Comparison of ENCODE assay signal across 27 cellular contexts in the genomic region with DNA sequence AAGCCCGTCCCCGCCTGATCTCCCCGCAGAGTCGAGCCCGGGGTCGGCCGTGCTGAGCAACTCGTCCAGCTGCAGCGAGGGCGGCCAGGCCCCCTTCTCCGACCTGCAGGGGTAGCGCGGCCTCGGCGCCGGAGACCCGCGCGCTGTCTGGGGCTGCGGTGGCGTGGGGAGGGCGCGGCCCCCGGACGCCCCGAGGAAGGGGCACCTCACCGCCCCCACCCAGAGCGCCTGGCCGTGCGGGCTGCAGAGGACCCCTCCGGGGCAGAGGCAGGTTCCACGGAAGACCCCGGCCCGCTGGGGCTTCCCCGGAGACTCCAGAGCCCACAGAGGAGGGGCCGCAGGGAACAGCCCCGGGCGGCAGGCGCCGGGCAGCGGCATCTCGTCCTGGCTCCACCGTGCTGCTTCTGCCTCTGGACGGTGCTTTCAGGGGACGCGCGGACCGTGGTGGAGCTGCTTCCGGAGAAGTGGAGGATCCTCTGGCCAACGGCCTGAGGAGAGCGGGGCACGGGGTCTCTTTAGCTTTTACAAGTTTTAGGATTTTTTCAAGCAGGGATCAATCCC. TPM values are rescaled to one million over a fixed set of nuclear protein-coding genes. Genes with fewer than 3 reads are reported as not detected.
"Had no signal": no experiment of that assay in that cellular context is flagged by ENCODE, and none has a peak within 500 bp of the region (broad histone marks: within the 10 kb centered on the region; RNA-seq: fewer than 3 reads in every experiment).

No MANE protein-coding gene starts in this region.

- DNase-seq: colonic mucosa; effector CD8-positive, alpha-beta T cell; endodermal cell; foreskin keratinocyte; retina; right lobe of liver; small intestine; stimulated activated CD4-positive, alpha-beta T cell treated with anti-CD3 and anti-CD28 coated beads, Interleukin-15, amount 100 ng/mL, for 24 hours; stimulated activated CD4-positive, alpha-beta T cell treated with anti-CD3 and anti-CD28 coated beads, Interleukin-2, amount 100 ng/mL, for 48 hours; stimulated activated naive CD4-positive, alpha-beta T cell treated with Interleukin-2 at 50 U/mL for 16 hours; trophoblast cell had no signal

- H3K27ac ChIP-seq: cardiac muscle cell, colonic mucosa, epithelial cell of prostate, esophagus muscularis mucosa, foreskin keratinocyte, left lung, neutrophil, pancreas, right lobe of liver had no signal

- H3K9me3 ChIP-seq: colonic mucosa, esophagus muscularis mucosa, left lung, neutrophil, pancreas, right lobe of liver had no signal

- H3K36me3 ChIP-seq: cardiac muscle cell, colonic mucosa, neutrophil, pancreas, right lobe of liver had no signal

- H3K27ac Mint-ChIP-seq: dendritic cell treated with granulocyte-macrophage colony-stimulating factor and Interleukin-4, amounts not matched to agents 40 ng/mL and 50 ng/mL, for 4 days; endodermal cell; memory B cell; natural killer cell treated with Interleukin-12 subunit alpha and Interleukin-12 subunit beta and Interleukin-15 and Interleukin-18, amount 100 ng/mL, for 72 hours had no signal

- H3K27me3 Mint-ChIP-seq: central memory CD8-positive, alpha-beta T cell; natural killer cell treated with Interleukin-12 subunit alpha and Interleukin-12 subunit beta and Interleukin-15 and Interleukin-18, amount 100 ng/mL, for 72 hours had no signal

- H3K4me3 ChIP-seq: cardiac muscle cell, colonic mucosa, esophagus muscularis mucosa, left lung, lung, pancreas, right lobe of liver had no signal

- H3K4me1 Mint-ChIP-seq: central memory CD8-positive, alpha-beta T cell; endodermal cell; memory B cell had no signal

- H3K9me3 Mint-ChIP-seq: central memory CD8-positive, alpha-beta T cell; dendritic cell treated with granulocyte-macrophage colony-stimulating factor and Interleukin-4, amounts not matched to agents 40 ng/mL and 50 ng/mL, for 4 days; memory B cell; natural killer cell treated with Interleukin-12 subunit alpha and Interleukin-12 subunit beta and Interleukin-15 and Interleukin-18, amount 100 ng/mL, for 72 hours; neural crest cell had no signal

- ATAC-seq: foreskin keratinocyte, left lung, pancreas had no signal

- H3K27me3 ChIP-seq: colonic mucosa, neutrophil, pancreas, right lobe of liver had no signal

- H3K4me1 ChIP-seq: colonic mucosa, esophagus muscularis mucosa, foreskin keratinocyte, left lung, pancreas, right lobe of liver had no signal

- H3K4me3 Mint-ChIP-seq: central memory CD8-positive, alpha-beta T cell; dendritic cell treated with granulocyte-macrophage colony-stimulating factor and Interleukin-4, amounts not matched to agents 40 ng/mL and 50 ng/mL, for 4 days; endodermal cell; memory B cell; natural killer cell treated with Interleukin-12 subunit alpha and Interleukin-12 subunit beta and Interleukin-15 and Interleukin-18, amount 100 ng/mL, for 72 hours; neural crest cell had no signal

- H3K36me3 Mint-ChIP-seq: memory B cell; natural killer cell treated with Interleukin-12 subunit alpha and Interleukin-12 subunit beta and Interleukin-15 and Interleukin-18, amount 100 ng/mL, for 72 hours had no signal

RNA-seq across cellular contexts. Expression of gene F7, which starts 8.8 kb away (rescaled TPM):
- total RNA-seq: fibroblast of lung; foreskin keratinocyte; left lung; natural killer cell treated with Interleukin-12 subunit alpha and Interleukin-12 subunit beta and Interleukin-15 and Interleukin-18, amount 100 ng/mL, for 72 hours; pulmonary artery endothelial cell had no signal
- polyA plus RNA-seq: cardiac muscle cell, fibroblast of lung, foreskin keratinocyte, keratinocyte had no signal

RNA-seq across cellular contexts. Expression of gene F10, which starts 25.8 kb away (rescaled TPM):
- total RNA-seq: foreskin keratinocyte; mononuclear cell; natural killer cell treated with Interleukin-12 subunit alpha and Interleukin-12 subunit beta and Interleukin-15 and Interleukin-18, amount 100 ng/mL, for 72 hours had no signal
- polyA plus RNA-seq: foreskin keratinocyte, keratinocyte had no signal
